In the genomic region with DNA sequence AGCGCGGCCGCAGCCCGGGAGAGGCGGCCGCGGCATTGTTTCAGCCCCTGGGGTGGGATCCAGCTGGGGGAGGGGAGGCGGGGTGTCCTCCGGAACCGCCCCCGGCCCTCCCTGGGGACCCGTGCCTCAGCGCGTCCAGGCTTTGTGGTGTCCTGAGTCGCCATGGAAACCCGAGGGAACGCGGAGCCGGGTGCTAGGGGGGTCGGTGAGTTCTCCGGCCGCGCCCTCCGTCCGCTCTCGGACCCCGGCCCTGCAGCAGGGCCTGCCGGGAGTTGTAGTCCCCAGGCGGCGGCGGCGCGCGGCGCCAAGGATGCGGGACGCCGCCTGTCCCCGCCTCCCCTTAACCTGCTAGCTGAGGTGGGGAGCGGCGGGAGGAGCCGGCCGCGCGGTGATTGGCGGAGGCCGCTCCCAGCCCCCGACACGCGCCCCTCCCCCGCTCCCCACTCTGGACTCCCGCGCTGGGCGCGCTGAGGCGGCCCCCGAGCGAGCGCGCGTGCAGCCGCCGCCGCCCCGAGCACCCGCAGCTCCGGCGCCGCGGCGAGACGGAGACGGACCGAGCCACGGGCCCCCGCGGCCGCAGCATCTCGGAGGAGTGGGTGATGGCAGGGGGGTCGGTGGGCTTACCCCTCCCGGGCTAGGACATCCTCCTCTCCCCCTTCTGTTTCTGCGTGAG, we compare ENCODE assay signal across 1 cellular context.
TF ChIP-seq lines count a peak whose summit lies in the region.

A gene with protein sequence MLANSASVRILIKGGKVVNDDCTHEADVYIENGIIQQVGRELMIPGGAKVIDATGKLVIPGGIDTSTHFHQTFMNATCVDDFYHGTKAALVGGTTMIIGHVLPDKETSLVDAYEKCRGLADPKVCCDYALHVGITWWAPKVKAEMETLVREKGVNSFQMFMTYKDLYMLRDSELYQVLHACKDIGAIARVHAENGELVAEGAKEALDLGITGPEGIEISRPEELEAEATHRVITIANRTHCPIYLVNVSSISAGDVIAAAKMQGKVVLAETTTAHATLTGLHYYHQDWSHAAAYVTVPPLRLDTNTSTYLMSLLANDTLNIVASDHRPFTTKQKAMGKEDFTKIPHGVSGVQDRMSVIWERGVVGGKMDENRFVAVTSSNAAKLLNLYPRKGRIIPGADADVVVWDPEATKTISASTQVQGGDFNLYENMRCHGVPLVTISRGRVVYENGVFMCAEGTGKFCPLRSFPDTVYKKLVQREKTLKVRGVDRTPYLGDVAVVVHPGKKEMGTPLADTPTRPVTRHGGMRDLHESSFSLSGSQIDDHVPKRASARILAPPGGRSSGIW (plus strand): TSS at position 470 of the 673 bp plus-strand sequence. CDS start 50,368 bp downstream, outside the sequence.

TF ChIP-seq in WTC11, 78 proteins besides CTCF, POLR2A, EP300 and RAD21 (continued from another document):
- TF ChIP-seq, protein P1, sequence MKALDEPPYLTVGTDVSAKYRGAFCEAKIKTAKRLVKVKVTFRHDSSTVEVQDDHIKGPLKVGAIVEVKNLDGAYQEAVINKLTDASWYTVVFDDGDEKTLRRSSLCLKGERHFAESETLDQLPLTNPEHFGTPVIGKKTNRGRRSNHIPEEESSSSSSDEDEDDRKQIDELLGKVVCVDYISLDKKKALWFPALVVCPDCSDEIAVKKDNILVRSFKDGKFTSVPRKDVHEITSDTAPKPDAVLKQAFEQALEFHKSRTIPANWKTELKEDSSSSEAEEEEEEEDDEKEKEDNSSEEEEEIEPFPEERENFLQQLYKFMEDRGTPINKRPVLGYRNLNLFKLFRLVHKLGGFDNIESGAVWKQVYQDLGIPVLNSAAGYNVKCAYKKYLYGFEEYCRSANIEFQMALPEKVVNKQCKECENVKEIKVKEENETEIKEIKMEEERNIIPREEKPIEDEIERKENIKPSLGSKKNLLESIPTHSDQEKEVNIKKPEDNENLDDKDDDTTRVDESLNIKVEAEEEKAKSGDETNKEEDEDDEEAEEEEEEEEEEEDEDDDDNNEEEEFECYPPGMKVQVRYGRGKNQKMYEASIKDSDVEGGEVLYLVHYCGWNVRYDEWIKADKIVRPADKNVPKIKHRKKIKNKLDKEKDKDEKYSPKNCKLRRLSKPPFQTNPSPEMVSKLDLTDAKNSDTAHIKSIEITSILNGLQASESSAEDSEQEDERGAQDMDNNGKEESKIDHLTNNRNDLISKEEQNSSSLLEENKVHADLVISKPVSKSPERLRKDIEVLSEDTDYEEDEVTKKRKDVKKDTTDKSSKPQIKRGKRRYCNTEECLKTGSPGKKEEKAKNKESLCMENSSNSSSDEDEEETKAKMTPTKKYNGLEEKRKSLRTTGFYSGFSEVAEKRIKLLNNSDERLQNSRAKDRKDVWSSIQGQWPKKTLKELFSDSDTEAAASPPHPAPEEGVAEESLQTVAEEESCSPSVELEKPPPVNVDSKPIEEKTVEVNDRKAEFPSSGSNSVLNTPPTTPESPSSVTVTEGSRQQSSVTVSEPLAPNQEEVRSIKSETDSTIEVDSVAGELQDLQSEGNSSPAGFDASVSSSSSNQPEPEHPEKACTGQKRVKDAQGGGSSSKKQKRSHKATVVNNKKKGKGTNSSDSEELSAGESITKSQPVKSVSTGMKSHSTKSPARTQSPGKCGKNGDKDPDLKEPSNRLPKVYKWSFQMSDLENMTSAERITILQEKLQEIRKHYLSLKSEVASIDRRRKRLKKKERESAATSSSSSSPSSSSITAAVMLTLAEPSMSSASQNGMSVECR (CRISPR knock-in tag; IDR thresholded peaks at IDR 0.05; ENCODE audit: borderline replicate concordance): no peak; the same call in 1 of the 2 replicates
